7 cellular contexts compared by ENCODE assay signal in the genomic region with DNA sequence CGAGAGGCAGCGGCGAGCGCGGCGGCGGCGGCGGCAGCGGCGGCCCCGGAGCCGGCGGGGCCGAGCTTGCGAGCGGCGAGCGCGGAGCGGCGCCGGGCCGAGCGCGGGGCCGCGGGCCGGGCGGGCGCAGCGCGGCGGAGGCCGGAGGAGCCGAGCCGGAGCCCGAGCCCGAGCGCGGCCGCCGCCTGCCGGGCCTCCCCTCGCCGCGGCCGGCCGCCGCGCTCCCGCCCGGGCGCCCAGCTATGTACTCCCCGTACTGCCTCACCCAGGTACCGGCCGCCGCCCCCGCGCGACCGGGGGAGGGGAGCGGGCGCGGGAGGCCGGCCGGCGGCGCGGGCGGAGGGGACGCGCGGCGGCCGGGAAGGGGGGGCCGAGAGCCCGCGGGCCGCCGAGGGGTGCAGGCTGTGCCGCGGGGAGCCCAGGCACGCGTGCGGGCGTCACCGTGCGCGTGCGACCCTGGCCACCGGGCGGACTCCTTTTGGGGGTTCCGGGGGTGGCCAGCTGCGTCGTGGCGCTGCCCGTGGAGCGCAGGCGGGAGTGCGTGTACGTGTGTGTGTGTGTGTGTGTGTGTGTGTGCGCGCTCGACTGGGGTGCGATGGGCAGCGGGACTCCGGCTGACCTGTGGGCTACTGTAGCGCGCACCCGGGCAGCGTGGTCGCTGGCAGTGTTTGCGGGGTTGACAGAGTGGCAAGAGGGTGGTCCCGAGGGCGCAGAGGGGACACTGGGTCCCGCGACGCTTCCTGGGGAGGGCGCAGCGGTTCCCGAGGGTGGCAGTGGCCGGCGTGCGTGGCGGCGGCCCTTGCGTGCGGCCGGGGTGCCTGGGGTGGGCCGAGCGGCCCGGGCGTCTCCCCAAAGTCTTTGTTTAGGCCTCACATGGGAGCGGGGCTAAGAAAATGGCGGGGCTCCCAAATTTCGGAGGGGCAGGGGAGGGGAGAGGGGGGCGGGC. TPM values are rescaled to one million over a fixed set of nuclear protein-coding genes. Genes with fewer than 3 reads are reported as not detected.
DNase-seq lines count a peak whose midpoint lies in the region; ATAC-seq and TF ChIP-seq lines count a peak whose summit lies in the region.

No MANE protein-coding gene starts in this region.

- H3K36me3 Mint-ChIP-seq in neural crest cell (ENCODE audit: low read depth), result peaks cover 7% of the 10 kb centered on the region

- no peak for TF ChIP-seq CTCF in GM13977 (IDR thresholded peaks at IDR 0.05; ENCODE audit: extremely low read depth, insufficient read depth, missing control alignments)
- no peak for TF ChIP-seq CTCF in RWPE1 (conservative IDR thresholded peaks at IDR 0.05; ENCODE audit: low read depth)
- TF ChIP-seq CTCF in esophagus muscularis mucosa (IDR thresholded peaks at IDR 0.05), result no peak
- TF ChIP-seq CTCF in neural crest cell (conservative IDR thresholded peaks at IDR 0.05), result no peak

- no peak for TF ChIP-seq POLR2A in esophagus muscularis mucosa (IDR thresholded peaks at IDR 0.05; ENCODE audit: low read depth)

- H3K27me3 ChIP-seq in esophagus muscularis mucosa, result no peaks in the 10 kb centered on the region

- peaks cover 22 to 53% (median 52%) of the 10 kb centered on the region in 4 donors for H3K4me1 ChIP-seq in esophagus muscularis mucosa

- POLR2A ChIA-PET in RWPE1 (lab: Yijun Ruan, JAX; ENCODE audit: low non-redundant PET), result interaction anchor here (1.1 kb wide), 1 partner anchor 11 kb away, joined by 6 read pairs; no protein-coding TSS in a partner anchor

- no peaks in the 10 kb centered on the region for H3K9me3 Mint-ChIP-seq in neural crest cell

- no peak for ATAC-seq in GM18873 (IDR thresholded peaks at IDR 0.05; ENCODE audit: low FRiP score, unreplicated experiment)

- H3K9me3 ChIP-seq in esophagus muscularis mucosa, result no peaks in the 10 kb centered on the region

- peaks cover 92% of the 10 kb centered on the region for H3K27me3 Mint-ChIP-seq in neural crest cell (ENCODE audit: low read depth)

- in situ Hi-C loops in GM13977 (cut with MboI; ENCODE audit: low pct_unique_long_range_greater_than_20kb, low sequenced_read_pairs, unreplicated experiment), result no loop called here

- no peak overlapping the region for H3K27ac Mint-ChIP-seq in neural crest cell (ENCODE audit: unreplicated experiment)

- no peak for TF ChIP-seq EP300 in esophagus muscularis mucosa (IDR thresholded peaks at IDR 0.05)

- WGBS in esophagus muscularis mucosa, result 0% methylated on average over 47 of the region's 138 CpGs

- H3K4me1 Mint-ChIP-seq in neural crest cell, result peaks cover 8% of the 10 kb centered on the region

- intact Hi-C loops in esophagus muscularis mucosa (cut with DNase I), result loop anchor here (2.0 kb wide), 1 partner anchor 27 kb away; no protein-coding TSS in a partner anchor

- CTCF ChIA-PET in RWPE1 (lab: Yijun Ruan, JAX), result interaction anchor here (0.6 kb wide), 1 partner anchor 12 kb away, joined by 3 read pairs; no protein-coding TSS in a partner anchor

- peaks cover 0 to 14% (median 10%) of the 10 kb centered on the region in 4 donors for H3K36me3 ChIP-seq in esophagus muscularis mucosa

- H3K4me3 ChIP-seq in esophagus muscularis mucosa, result peak overlapping the region; percentile 74 to 92 (median 78)

- peak overlapping the region; percentile 41 for H3K4me3 Mint-ChIP-seq in neural crest cell

- DNase-seq in GM13977 (ENCODE audit: low spot score), result peak; percentile 83
- no peak for DNase-seq in RWPE1 (ENCODE audit: low spot score)
- no peak for DNase-seq in esophagus muscularis mucosa (ENCODE audit: extremely low spot score)
- no peak for DNase-seq in neural crest cell (ENCODE audit: low read depth, low spot score)
- DNase-seq in NCI-H2029 treated with DMSO at 0.1 percent for 48 hours (lab: John Stamatoyannopoulos, UW), result no peak
- DNase-seq in occipital lobe (lab: John Stamatoyannopoulos, UW), result no peak

- H3K27ac ChIP-seq in RWPE1 (peak overlapping the region; percentile 98), esophagus muscularis mucosa (replicated peaks in 1 of 4) (peak overlapping the region; percentile 88 to 98 (median 97))

RNA-seq across cellular contexts. Expression of a gene that starts 0.6 kb away (rescaled TPM):
- 100 to 1,000 TPM in 1 of 4 donors, 10 to 100 TPM in 3; 56.0 to 154 (median 79.4) TPM for total RNA-seq in esophagus muscularis mucosa
- total RNA-seq in neural crest cell, result 0.23 and 0.68 TPM in 2 replicates
- total RNA-seq in occipital lobe, result 124 TPM

RNA-seq across cellular contexts. Expression of a gene that starts 26.5 kb away (rescaled TPM):
- total RNA-seq in esophagus muscularis mucosa (under 1 TPM in 3 of 4 donors, not detected in 1; 0.19 to 0.83 (median 0.29) TPM), neural crest cell (not detected in 2 replicates), occipital lobe (not detected)

RNA-seq across cellular contexts. Expression of a gene that starts 38.8 kb away (rescaled TPM):
- 10 to 100 TPM; 33.0 to 60.1 (median 49.3) TPM for total RNA-seq in esophagus muscularis mucosa
- 26.0 and 26.4 TPM in 2 replicates for total RNA-seq in neural crest cell
- 13.3 TPM for total RNA-seq in occipital lobe

RNA-seq across cellular contexts. Expression of a gene that starts 50.2 kb away (rescaled TPM):
- 100 to 1,000 TPM; 138 to 218 (median 181) TPM for total RNA-seq in esophagus muscularis mucosa
- total RNA-seq in neural crest cell, result 77.3 and 82.8 TPM in 2 replicates
- total RNA-seq in occipital lobe, result 21.8 TPM

RNA-seq across cellular contexts. Expression of a gene that starts 57.5 kb away (rescaled TPM):
- total RNA-seq in esophagus muscularis mucosa (100 to 1,000 TPM; 200 to 300 (median 270) TPM), neural crest cell (670 and 679 TPM in 2 replicates), occipital lobe (280 TPM)

Comparison
In these comparisons a context has a peak if more than half of its experiments do, and no peak if none do; other contexts are left out.
1. RNA of a gene that starts 0.6 kb away (total RNA-seq): 124 TPM in occipital lobe (single experiment) and 56.0 to 154 TPM in esophagus muscularis mucosa; 0.23 to 0.68 TPM in neural crest cell; every median in the first group is over 10 times any median in the second.